Comparison of ENCODE assay signal across 19 cellular contexts in the genomic region with DNA sequence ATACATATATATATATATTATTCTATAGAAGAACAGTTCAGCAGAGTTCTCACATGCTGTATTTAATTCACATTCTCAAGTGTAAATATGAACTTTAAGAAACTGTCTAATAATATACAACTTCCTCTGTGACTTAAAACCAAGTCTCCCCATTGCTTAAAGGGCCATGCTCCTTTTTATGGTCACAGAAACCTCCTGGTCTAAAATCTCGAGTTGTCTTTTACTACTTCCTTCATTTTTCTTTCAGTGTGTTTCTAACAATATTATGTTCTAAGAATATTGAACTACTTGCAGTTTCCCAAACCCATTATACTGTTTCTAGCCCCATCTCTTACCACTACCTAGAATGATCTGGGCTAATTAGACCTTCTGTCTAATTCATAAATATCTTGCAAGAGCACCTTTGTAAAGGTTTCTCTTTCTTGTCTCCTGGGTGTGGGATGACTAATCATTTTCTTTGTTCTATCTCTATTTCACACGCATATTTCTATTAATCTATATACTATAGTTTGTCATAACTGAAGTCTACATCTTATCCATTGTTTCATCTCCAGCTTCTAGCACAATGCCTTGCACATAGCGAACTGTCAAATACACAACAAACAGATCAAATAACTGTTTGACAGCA. TPM values are rescaled to one million over a fixed set of nuclear protein-coding genes. Genes with fewer than 3 reads are reported as not detected.
DNase-seq lines count a peak whose midpoint lies in the region; ATAC-seq and TF ChIP-seq lines count a peak whose summit lies in the region.
"Had no signal": no experiment of that assay in that cellular context is flagged by ENCODE, and none has a peak within 500 bp of the region (broad histone marks: within the 10 kb centered on the region; RNA-seq: fewer than 3 reads in every experiment).

No MANE protein-coding gene starts in this region.

- TF ChIP-seq CTCF in GM06990 (IDR thresholded peaks at IDR 0.05; ENCODE audit: insufficient read depth, low read length, poor library complexity, severe bottlenecking) (no peak), lower lobe of right lung (IDR thresholded peaks at IDR 0.05) (no peak)

- no peak overlapping the region for H3K4me3 ChIP-seq in GM06990 (replicated peaks; ENCODE audit: low read depth, low read length)
- no peak overlapping the region for H3K4me3 ChIP-seq in mesenchymal stem cell (ENCODE audit: insufficient read depth in 1 of 2, low read depth in 1 of 2, low read length in 2 of 2)
- no peak overlapping the region for H3K4me3 ChIP-seq in lower lobe of right lung
- H3K4me3 ChIP-seq: A549, colonic mucosa, thoracic aorta had no signal

- H3K18ac ChIP-seq in mesenchymal stem cell (ENCODE audit: low read depth in 1 of 2, low read length in 2 of 2), result no peak overlapping the region

- no peak overlapping the region for H2BK120ac ChIP-seq in mesenchymal stem cell (ENCODE audit: low read depth, low read length)

- 92% methylated on average over 3 of the region's 3 CpGs for WGBS in mesenchymal stem cell

- no peak overlapping the region for H3K14ac ChIP-seq in mesenchymal stem cell (ENCODE audit: low read length in 2 of 2)

- H3K4ac ChIP-seq in mesenchymal stem cell (ENCODE audit: low read depth in 1 of 2, low read length in 2 of 2), result no peak overlapping the region

- H3K4me1 ChIP-seq in mesenchymal stem cell (ENCODE audit: control insufficient read depth, insufficient read depth, low read depth, low read length) (no peaks in the 10 kb centered on the region), lower lobe of right lung (no peaks in the 10 kb centered on the region)
- H3K4me1 ChIP-seq: A549, colonic mucosa had no signal

- H2AK5ac ChIP-seq in mesenchymal stem cell (ENCODE audit: low read length, severe bottlenecking), result no peak overlapping the region

- H2BK12ac ChIP-seq in mesenchymal stem cell (ENCODE audit: low read length in 2 of 2), result no peak overlapping the region

- no peak overlapping the region for H2BK15ac ChIP-seq in mesenchymal stem cell (ENCODE audit: low read depth, poor library complexity, severe bottlenecking)

- ATAC-seq in GM19351 (IDR thresholded peaks at IDR 0.05; ENCODE audit: unreplicated experiment), result peak; percentile 83
- ATAC-seq in HG02588 (IDR thresholded peaks at IDR 0.05; ENCODE audit: unreplicated experiment), result peak; percentile 41
- peak; percentile 64 for ATAC-seq in HG03439 (IDR thresholded peaks at IDR 0.05; ENCODE audit: unreplicated experiment)
- ATAC-seq in lower lobe of right lung, result no peak
- ATAC-seq: A549 had no signal

- DNase-seq in GM06990 (ENCODE audit: extremely low read depth, insufficient read length), result peak; percentile 56
- DNase-seq in SKM-1 (lab: John Stamatoyannopoulos, UW; ENCODE audit: unreplicated experiment), result no peak
- DNase-seq in mesenchymal stem cell, result no peak
- DNase-seq in lower lobe of right lung, result no peak
- DNase-seq in mesenteric fat pad (ENCODE audit: low spot score), result no peak
- DNase-seq: activated CD4-positive, alpha-beta T cell treated with anti-CD3 and anti-CD28 coated beads, Interleukin-2, amount 10 ng/mL, durations not matched to agents 7 days and 5 days; activated T-cell treated with anti-CD3 and anti-CD28 coated beads, Interleukin-2, amount 50 U/mL, for 48 hours; colonic mucosa; COR-L47; head of caudate nucleus; NCI-H1417; NCI-H446 treated with DMSO at 0.1 percent for 48 hours had no signal

- no peak overlapping the region for H2AFZ ChIP-seq in mesenchymal stem cell (ENCODE audit: low read depth, low read length)

- intact Hi-C loops in lower lobe of right lung (cut with DNase I), result no loop called here

- no peaks in the 10 kb centered on the region for H3K36me3 ChIP-seq in GM06990 (ENCODE audit: control insufficient read depth, insufficient read depth, low read length)
- no peaks in the 10 kb centered on the region for H3K36me3 ChIP-seq in mesenchymal stem cell (ENCODE audit: control insufficient read depth in 1 of 2, insufficient read depth in 2 of 2, low read depth in 1 of 2, low read length in 2 of 2)
- H3K36me3 ChIP-seq in lower lobe of right lung, result no peaks in the 10 kb centered on the region
- H3K36me3 ChIP-seq: colonic mucosa, thoracic aorta had no signal

- H3K9ac ChIP-seq in mesenchymal stem cell (ENCODE audit: low read length), result no peak overlapping the region

- H3K23ac ChIP-seq in mesenchymal stem cell (ENCODE audit: low read length in 2 of 2), result no peak overlapping the region

- no peak overlapping the region for H4K8ac ChIP-seq in mesenchymal stem cell (ENCODE audit: low read length)

- H3K9me3 ChIP-seq in mesenchymal stem cell (ENCODE audit: control insufficient read depth, low read length) (no peaks in the 10 kb centered on the region), lower lobe of right lung (no peaks in the 10 kb centered on the region)
- H3K9me3 ChIP-seq: A549, colonic mucosa, thoracic aorta had no signal

- H3K27ac ChIP-seq in mesenchymal stem cell (ENCODE audit: low read length, poor library complexity, severe bottlenecking) (no peak overlapping the region), lower lobe of right lung (no peak overlapping the region)
- H3K27ac ChIP-seq: A549, colonic mucosa, RWPE1, thoracic aorta had no signal

- no peak overlapping the region for H3K4me2 ChIP-seq in mesenchymal stem cell (ENCODE audit: low read length, poor library complexity, severe bottlenecking)
- H3K4me2 ChIP-seq: A549 had no signal

- H2BK5ac ChIP-seq in mesenchymal stem cell (ENCODE audit: low read depth, low read length, poor library complexity, severe bottlenecking), result no peak overlapping the region

- no peaks in the 10 kb centered on the region for H3K79me1 ChIP-seq in mesenchymal stem cell (replicated peaks; ENCODE audit: low read length, poor library complexity, severe bottlenecking)

- H3K27me3 ChIP-seq in GM06990 (replicated peaks; ENCODE audit: control insufficient read depth, insufficient read depth, low read length), result no peaks in the 10 kb centered on the region
- no peaks in the 10 kb centered on the region for H3K27me3 ChIP-seq in mesenchymal stem cell (ENCODE audit: control insufficient read depth in 1 of 2, insufficient read depth in 1 of 2, low read length in 2 of 2)
- H3K27me3 ChIP-seq in lower lobe of right lung (ENCODE audit: low read depth), result no peaks in the 10 kb centered on the region
- H3K27me3 ChIP-seq: colonic mucosa had no signal

- H4K91ac ChIP-seq in mesenchymal stem cell (ENCODE audit: low read length), result no peak overlapping the region

RNA-seq across cellular contexts. Expression of a gene that starts 48.8 kb away (rescaled TPM):
- 0.03 TPM for polyA plus RNA-seq in mesenchymal stem cell (2013, experiment 1 of 2)
- polyA plus RNA-seq in mesenchymal stem cell (2013, experiment 2 of 2), result 0.01 TPM
- total RNA-seq in lower lobe of right lung (25.3 TPM), mesenteric fat pad (0.45 TPM)
- total RNA-seq: activated CD4-positive, alpha-beta T cell treated with anti-CD3 and anti-CD28 coated beads, Interleukin-2, amount 10 ng/mL, durations not matched to agents 7 days and 5 days; T-helper 2 cell treated with Interferon-gamma antibody and Interleukin-4, amounts not matched to agents 100 ng/mL and 5 ng/mL, for 36 hours had no signal
- polyA plus RNA-seq: A549 had no signal

Comparison
In these comparisons a context has a peak if more than half of its experiments do, and no peak if none do; other contexts are left out.
1. ATAC-seq: peak in GM19351 (single experiment), HG02588 (single experiment) and HG03439 (single experiment); none in lower lobe of right lung (0 of 2).
2. RNA of a gene that starts 48.8 kb away (total RNA-seq): 25.3 TPM in lower lobe of right lung (single experiment); 0.45 TPM in mesenteric fat pad (single experiment); every median in the first group is over 10 times any median in the second.